10 cellular contexts compared by ENCODE assay signal in genomic region chr4:677431-678293, GRCh38. TPM values are rescaled to one million over a fixed set of nuclear protein-coding genes. Genes with fewer than 3 reads are reported as not detected.
A peak's percentile ranks its signal among the peaks of the same experiment; 100 is the strongest.
DNase-seq lines count a peak whose midpoint lies in the region; FAIRE-seq and TF ChIP-seq lines count a peak whose summit lies in the region.
"Had no signal": no experiment of that assay in that cellular context is flagged by ENCODE, and none has a peak within 500 bp of the region (broad histone marks: within the 10 kb centered on the region; RNA-seq: fewer than 3 reads in every experiment).

No MANE protein-coding gene starts in this region.

- no peak for FAIRE-seq in small intestine (lab: Jason Lieb, UNC)

- H3K27ac Mint-ChIP-seq in activated naive CD4-positive, alpha-beta T cell treated with anti-CD3 and anti-CD28 coated beads for 36 hours, result no peak overlapping the region
- H3K27ac Mint-ChIP-seq in chondrocyte (ENCODE audit: unreplicated experiment), result peak overlapping the region; percentile 36
- H3K27ac Mint-ChIP-seq: CD8-positive, alpha-beta memory T cell had no signal

- H3K4me3 ChIP-seq in small intestine (ENCODE audit: low read depth in 1 of 2, low read length in 2 of 2) (no peak overlapping the region), lower leg skin (ENCODE audit: low read depth, poor library complexity, severe bottlenecking) (no peak overlapping the region)

- peaks cover 2 to 3% of the 10 kb centered on the region in 2 donors for H3K4me1 ChIP-seq in small intestine (ENCODE audit: control insufficient read depth in 2 of 2, insufficient read depth in 1 of 2, low read depth in 1 of 2, low read length in 1 of 2)

- H3K36me3 ChIP-seq in small intestine (ENCODE audit: control insufficient read depth in 2 of 2, insufficient read depth in 2 of 2, low read length in 2 of 2), result peaks cover 0 to under 1% of the 10 kb centered on the region in 2 donors

- peak overlapping the region in 1 of 2 donors; percentile 41 for H3K27ac ChIP-seq in small intestine (ENCODE audit: low read depth in 1 of 2, low read length in 1 of 2)

- H3K36me3 Mint-ChIP-seq in activated naive CD4-positive, alpha-beta T cell treated with anti-CD3 and anti-CD28 coated beads for 36 hours (ENCODE audit: low read depth), result peaks cover 7% of the 10 kb centered on the region
- H3K36me3 Mint-ChIP-seq in chondrocyte (ENCODE audit: low read depth), result peaks cover 6% of the 10 kb centered on the region

- H3K9me3 ChIP-seq in small intestine (ENCODE audit: control insufficient read depth, low read depth), result no peaks in the 10 kb centered on the region

- TF ChIP-seq POLR2A in lower leg skin (IDR thresholded peaks at IDR 0.05), result no peak

- intact Hi-C loops in activated naive CD4-positive, alpha-beta T cell treated with anti-CD3 and anti-CD28 coated beads for 36 hours (cut with micrococcal nuclease), result loop anchor here (10.0 kb wide), 1 partner anchor 343 kb away; the partner anchor contains the start of gene ZNF141
- intact Hi-C loops in lower leg skin (cut with DNase I; ENCODE audit: low total_unique reads), result no loop called here

- no peaks in the 10 kb centered on the region for H3K27me3 ChIP-seq in small intestine (ENCODE audit: control insufficient read depth in 2 of 2, insufficient read depth in 2 of 2, low read length in 2 of 2)

- peak; percentile 44 for DNase-seq in activated naive CD4-positive, alpha-beta T cell treated with Interleukin-2 at 50 U/mL for 16 hours
- DNase-seq in activated naive CD4-positive, alpha-beta T cell treated with anti-CD3 and anti-CD28 coated beads for 36 hours, result no peak
- DNase-seq in NCI-H146 (lab: John Stamatoyannopoulos, UW), result peak; percentile 86
- DNase-seq in chondrocyte (ENCODE audit: low spot score), result no peak
- DNase-seq in small intestine, result peak; percentile 76
- DNase-seq in lower leg skin (ENCODE audit: low spot score in 2 of 2), result no peak
- DNase-seq in effector CD4-positive, alpha-beta T cell, result no peak
- no peak for DNase-seq in HCEC 1CT
- DNase-seq: CD8-positive, alpha-beta memory T cell; NCI-H446 had no signal

- no peak overlapping the region for H3K4me3 Mint-ChIP-seq in activated naive CD4-positive, alpha-beta T cell treated with anti-CD3 and anti-CD28 coated beads for 36 hours
- no peak overlapping the region for H3K4me3 Mint-ChIP-seq in chondrocyte (ENCODE audit: unreplicated experiment)

- H3K4me1 Mint-ChIP-seq in activated naive CD4-positive, alpha-beta T cell treated with anti-CD3 and anti-CD28 coated beads for 36 hours (ENCODE audit: low read depth), result peaks cover 16% of the 10 kb centered on the region
- peaks cover 14% of the 10 kb centered on the region for H3K4me1 Mint-ChIP-seq in chondrocyte (ENCODE audit: low read depth)

- no peaks in the 10 kb centered on the region for H3K27me3 Mint-ChIP-seq in activated naive CD4-positive, alpha-beta T cell treated with anti-CD3 and anti-CD28 coated beads for 36 hours (ENCODE audit: low read depth)
- H3K27me3 Mint-ChIP-seq in chondrocyte (ENCODE audit: low read depth), result no peaks in the 10 kb centered on the region
- H3K27me3 Mint-ChIP-seq: CD8-positive, alpha-beta memory T cell had no signal

- TF ChIP-seq CTCF in chondrocyte (IDR thresholded peaks at IDR 0.05) (no peak), lower leg skin (IDR thresholded peaks at IDR 0.05) (no peak)

- no peaks in the 10 kb centered on the region for H3K9me3 Mint-ChIP-seq in activated naive CD4-positive, alpha-beta T cell treated with anti-CD3 and anti-CD28 coated beads for 36 hours
- no peaks in the 10 kb centered on the region for H3K9me3 Mint-ChIP-seq in chondrocyte (ENCODE audit: low read depth)
- H3K9me3 Mint-ChIP-seq: CD8-positive, alpha-beta memory T cell had no signal

- 19 to 57% (median 35%) methylated on average over 26 of the region's 26 CpGs for WGBS in small intestine, 3 donors
- WGBS in lower leg skin, 2 donors, result 47 to 50% methylated on average over 22 of the region's 26 CpGs

- CTCF ChIA-PET in activated naive CD4-positive, alpha-beta T cell treated with anti-CD3 and anti-CD28 coated beads for 36 hours (lab: Charles Lee), result no interaction called here

RNA-seq across cellular contexts. Expression of gene MYL5, which starts 3.3 kb away (rescaled TPM):
- total RNA-seq in activated naive CD4-positive, alpha-beta T cell treated with anti-CD3 and anti-CD28 coated beads for 36 hours, result 10 to 100 TPM; 12.0 to 12.9 TPM
- total RNA-seq in chondrocyte, result 22.8 to 26.5 TPM (median 25.6 TPM) in 3 replicates
- 100 to 1,000 TPM in 2 of 3 donors, 10 to 100 TPM in 1; 36.1 to 316 (median 266) TPM for polyA plus RNA-seq in small intestine
- total RNA-seq in lower leg skin, result 10 to 100 TPM in 1 of 4 donors, 1 to 10 TPM in 3; 7.2 to 31.4 (median 7.7) TPM

RNA-seq across cellular contexts. Expression of gene ATP5ME, which starts 3.6 kb away (rescaled TPM):
- total RNA-seq in activated naive CD4-positive, alpha-beta T cell treated with anti-CD3 and anti-CD28 coated beads for 36 hours, result 100 to 1,000 TPM; 254 to 257 TPM
- total RNA-seq in chondrocyte (240 to 279 TPM (median 256 TPM) in 3 replicates), lower leg skin (100 to 1,000 TPM in 3 of 4 donors, 10 to 100 TPM in 1; 38.2 to 172 (median 140) TPM)
- polyA plus RNA-seq in small intestine, result 1,000 to 10,000 TPM in 1 of 3 donors, 100 to 1,000 TPM in 2; 806 to 1,305 (median 980) TPM

RNA-seq across cellular contexts. Expression of gene SLC49A3, which starts 11.3 kb away (rescaled TPM):
- total RNA-seq in activated naive CD4-positive, alpha-beta T cell treated with anti-CD3 and anti-CD28 coated beads for 36 hours, result not detected
- total RNA-seq in chondrocyte (0.85 to 1.3 TPM (median 0.89 TPM) in 3 replicates), lower leg skin (10 to 100 TPM; 16.8 to 33.8 (median 22.7) TPM)
- polyA plus RNA-seq in small intestine, result 1 to 10 TPM; 3.4 to 7.8 (median 3.5) TPM

RNA-seq across cellular contexts. Expression of gene PCGF3, which starts 28.0 kb away (rescaled TPM):
- total RNA-seq in activated naive CD4-positive, alpha-beta T cell treated with anti-CD3 and anti-CD28 coated beads for 36 hours, result 10 to 100 TPM; 24.7 to 25.9 TPM
- total RNA-seq in chondrocyte (54.1 to 60.8 TPM (median 55.4 TPM) in 3 replicates), lower leg skin (100 to 1,000 TPM in 1 of 4 donors, 10 to 100 TPM in 3; 55.2 to 102 (median 72.3) TPM)
- polyA plus RNA-seq in small intestine, result 10 to 100 TPM; 27.3 to 71.6 (median 40.6) TPM

RNA-seq across cellular contexts. Expression of gene PDE6B, which starts 52.3 kb away (rescaled TPM):
- 10 to 100 TPM; 17.4 to 18.1 TPM for total RNA-seq in activated naive CD4-positive, alpha-beta T cell treated with anti-CD3 and anti-CD28 coated beads for 36 hours
- total RNA-seq in chondrocyte (0.46 to 2.3 TPM (median 2.3 TPM) in 3 replicates), lower leg skin (1 to 10 TPM in 1 of 4 donors, under 1 TPM in 1, not detected in 2; 0.59 to 1.5 TPM)
- 1 to 10 TPM in 1 of 3 donors, not detected in 2; 1.8 TPM for polyA plus RNA-seq in small intestine

Comparison
In these comparisons a context has a peak if more than half of its experiments do, and no peak if none do; other contexts are left out.
1. DNase-seq: peak in activated naive CD4-positive, alpha-beta T cell treated with Interleukin-2 at 50 U/mL for 16 hours (single experiment), NCI-H146 (single experiment) and small intestine (single experiment); none in activated naive CD4-positive, alpha-beta T cell treated with anti-CD3 and anti-CD28 coated beads for 36 hours (single experiment), chondrocyte (single experiment), lower leg skin (0 of 2), effector CD4-positive, alpha-beta T cell (single experiment) and HCEC 1CT (single experiment).